19 cellular contexts compared by ENCODE assay signal in the genomic region with DNA sequence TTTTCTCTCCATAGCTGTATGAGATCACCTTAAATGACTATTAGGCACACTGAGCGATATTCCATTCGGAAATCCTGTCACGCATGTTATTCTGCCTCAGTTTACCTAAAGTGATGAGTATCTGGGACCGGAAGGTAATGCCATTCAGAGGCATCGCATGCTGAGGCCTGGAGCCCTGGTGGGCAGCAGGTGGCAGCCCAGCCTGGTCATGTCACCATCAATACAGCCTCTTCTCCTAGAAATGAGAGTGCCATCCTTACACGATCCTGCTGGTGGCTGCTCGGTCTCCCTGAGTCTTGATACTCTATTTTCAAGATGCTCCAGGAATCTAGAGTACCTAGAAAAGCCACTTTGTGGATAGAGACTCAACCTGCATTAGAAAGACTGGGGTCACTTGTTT.
DNase-seq lines count a peak whose midpoint lies in the region; ATAC-seq and TF ChIP-seq lines count a peak whose summit lies in the region.
"Had no signal": no experiment of that assay in that cellular context is flagged by ENCODE, and none has a peak within 500 bp of the region (broad histone marks: within the 10 kb centered on the region; RNA-seq: fewer than 3 reads in every experiment).

No MANE protein-coding gene starts in this region.

- H3K4me1 Mint-ChIP-seq in CD14-positive monocyte (peaks cover 5% of the 10 kb centered on the region), nephron progenitor cell (peaks cover 10% of the 10 kb centered on the region)

- peaks cover 0 to 3% (median 0%) of the 10 kb centered on the region in 3 donors for H3K27me3 Mint-ChIP-seq in CD14-positive monocyte (ENCODE audit: low read depth in 3 of 3)
- peaks cover 6% of the 10 kb centered on the region for H3K27me3 Mint-ChIP-seq in nephron progenitor cell (ENCODE audit: low read depth, poor library complexity)

- peak; percentile 31 for DNase-seq in Ammon's horn (ENCODE audit: low spot score)
- DNase-seq in CD14-positive monocyte (ENCODE audit: low spot score), result peak; percentile 0
- DNase-seq in astrocyte of the spinal cord (ENCODE audit: low read depth, low spot score), result no peak
- no peak for DNase-seq in nephron progenitor cell
- DNase-seq in kidney tubule cell (ENCODE audit: low spot score), result no peak
- DNase-seq in NCI-H1930 (lab: John Stamatoyannopoulos, UW), result no peak
- no peak for DNase-seq in NCI-H1105 treated with DMSO at 0.1 percent for 48 hours (lab: John Stamatoyannopoulos, UW)
- DNase-seq: activated CD4-positive, CD25-positive, alpha-beta regulatory T cell; activated T-cell treated with anti-CD3 and anti-CD28 coated beads, Interleukin-2, amount 50 U/mL, for 72 hours; DMS79; GF-D8; NCI-H1436 treated with DMSO at 0.1 percent for 48 hours; NCI-H510A treated with DMSO at 0.1 percent for 48 hours; stimulated activated CD4-positive, alpha-beta T cell treated with anti-CD3 and anti-CD28 coated beads, Interleukin-4, amount 100 ng/mL, for 1 hour had no signal

- intact Hi-C loops in CD14-positive monocyte (cut with micrococcal nuclease), result no loop called here

- H3K4me3 ChIP-seq in astrocyte of the spinal cord (ENCODE audit: low read depth, low read length), result no peak overlapping the region
- H3K4me3 ChIP-seq: esophagus muscularis mucosa, SK-N-MC had no signal

- H3K36me3 Mint-ChIP-seq in CD14-positive monocyte, result peaks cover 40 to 49% of the 10 kb centered on the region in 2 donors
- peaks cover 13% of the 10 kb centered on the region for H3K36me3 Mint-ChIP-seq in nephron progenitor cell (ENCODE audit: low read depth)

- TF ChIP-seq CTCF in CD14-positive monocyte (IDR thresholded peaks at IDR 0.05) (no peak), astrocyte of the spinal cord (IDR thresholded peaks at IDR 0.05; ENCODE audit: low read depth, low read length) (peak; percentile 11), nephron progenitor cell (IDR thresholded peaks at IDR 0.05) (no peak)

- no peak overlapping the region for H3K27ac Mint-ChIP-seq in CD14-positive monocyte
- peak overlapping the region; percentile 9 for H3K27ac Mint-ChIP-seq in nephron progenitor cell
- H3K27ac Mint-ChIP-seq: activated T-cell treated with anti-CD3 and anti-CD28 coated beads, Interleukin-2, amount 50 U/mL, for 72 hours; mesothelial cell of epicardium; T-helper 1 cell treated with Interleukin-12 subunit alpha and Interleukin-12 subunit beta and Interleukin-4 antibody, amounts not matched to agents 30 μg/mL and 1 μg/mL, for 36 hours had no signal

- no peak for ATAC-seq in GM19452 (IDR thresholded peaks at IDR 0.05; ENCODE audit: unreplicated experiment)
- ATAC-seq: activated T-cell treated with anti-CD3 and anti-CD28 coated beads, Interleukin-2, amount 50 U/mL, for 72 hours had no signal

- no peak overlapping the region for H3K4me3 Mint-ChIP-seq in CD14-positive monocyte
- H3K4me3 Mint-ChIP-seq in nephron progenitor cell, result no peak overlapping the region
- H3K4me3 Mint-ChIP-seq: activated T-cell treated with anti-CD3 and anti-CD28 coated beads, Interleukin-2, amount 50 U/mL, for 72 hours; mesothelial cell of epicardium; T-helper 1 cell treated with Interleukin-12 subunit alpha and Interleukin-12 subunit beta and Interleukin-4 antibody, amounts not matched to agents 30 μg/mL and 1 μg/mL, for 36 hours had no signal

- in situ Hi-C loops in astrocyte of the spinal cord (cut with HindIII; ENCODE audit: low sequenced_read_pairs), result no loop called here

- peaks cover 0 to 14% (median 8%) of the 10 kb centered on the region in 7 donors for H3K9me3 Mint-ChIP-seq in CD14-positive monocyte
- no peaks in the 10 kb centered on the region for H3K9me3 Mint-ChIP-seq in nephron progenitor cell
- H3K9me3 Mint-ChIP-seq: activated T-cell treated with anti-CD3 and anti-CD28 coated beads, Interleukin-2, amount 50 U/mL, for 72 hours; mesothelial cell of epicardium had no signal

Comparison
In these comparisons a context has a peak if more than half of its experiments do, and no peak if none do; other contexts are left out.
1. DNase-seq: peak in Ammon's horn (single experiment) and CD14-positive monocyte (single experiment); none in astrocyte of the spinal cord (single experiment), nephron progenitor cell (single experiment), kidney tubule cell (single experiment), NCI-H1930 (0 of 2) and NCI-H1105 treated with DMSO at 0.1 percent for 48 hours (single experiment).